7 cellular contexts compared by ENCODE assay signal in genomic region chr6:37233541-37233940, GRCh38. TPM values are rescaled to one million over a fixed set of nuclear protein-coding genes. Genes with fewer than 3 reads are reported as not detected.
"Had no signal": no experiment of that assay in that cellular context is flagged by ENCODE, and none has a peak within 500 bp of the region (broad histone marks: within the 10 kb centered on the region; RNA-seq: fewer than 3 reads in every experiment).

No MANE protein-coding gene starts in this region.

- H3K9ac ChIP-seq: KMS-11 had no signal

- DNase-seq: IMR-90, KBM-7, KG1 had no signal

- ATAC-seq: HepG2 had no signal

- H3K4me2 ChIP-seq: KMS-11 had no signal

- FAIRE-seq: HepG2 had no signal

- H3K27ac ChIP-seq: HL-60, KMS-11 had no signal

RNA-seq across cellular contexts. Expression of gene TMEM217, which starts 24.4 kb away (rescaled TPM):
- polyA plus RNA-seq: IgD-negative memory B cell had no signal
